In the genomic region with DNA sequence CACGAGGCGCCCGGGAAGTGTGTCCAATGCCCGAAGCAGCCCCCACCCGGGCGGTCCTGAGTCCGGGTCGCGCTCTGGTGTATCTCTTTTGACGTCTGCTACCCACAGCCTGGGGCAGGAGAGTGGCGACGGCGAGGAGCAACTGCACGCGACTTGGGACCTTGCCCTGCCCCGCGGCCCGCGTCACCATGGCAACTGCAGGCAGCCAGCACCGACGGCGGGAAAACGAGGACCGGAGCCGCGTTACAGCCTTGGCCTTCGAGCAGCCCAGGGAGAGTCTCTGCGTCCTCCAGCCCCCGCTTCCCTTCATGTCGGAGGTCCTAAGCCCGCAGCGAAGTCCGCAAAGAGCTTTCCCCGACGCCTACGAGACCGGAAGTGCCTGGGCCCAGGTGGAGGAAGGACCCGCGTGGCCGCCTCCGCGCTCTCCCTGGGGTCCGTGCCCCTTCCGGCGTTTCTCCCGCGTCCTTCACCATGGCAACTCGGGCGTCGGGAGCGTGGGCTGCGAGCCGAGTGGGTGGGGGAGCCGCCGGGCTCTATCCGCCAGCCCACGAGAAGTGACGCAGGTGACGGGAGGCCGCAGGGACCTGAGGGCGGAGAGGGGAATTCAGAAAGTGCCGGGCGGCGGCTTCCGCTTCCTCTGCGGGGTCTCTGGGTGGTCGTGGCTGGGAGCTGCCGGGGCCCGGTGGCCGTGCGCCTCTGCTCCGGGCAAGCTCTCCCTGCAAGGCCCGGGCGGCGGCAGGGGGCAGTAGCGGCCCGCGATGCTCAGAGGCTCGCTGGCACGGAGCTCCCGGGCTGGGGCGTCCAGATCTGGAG, we compare ENCODE assay signal across 8 cellular contexts.
DNase-seq lines count a peak whose midpoint lies in the region; ATAC-seq and TF ChIP-seq lines count a peak whose summit lies in the region.

No MANE protein-coding gene starts in this region.

- H3K27me3 ChIP-seq in mononuclear cell (ENCODE audit: insufficient read depth, low read length): peaks cover 29% of the 10 kb centered on the region

- H3K4me3 ChIP-seq in GM08714 (ENCODE audit: low read length): peak overlapping the region; percentile 46; the same call in 1 of the 2 replicates
- H3K4me3 ChIP-seq in epithelial cell of esophagus (ENCODE audit: low read length): peak overlapping the region; percentile 49
- H3K4me3 ChIP-seq in mononuclear cell (ENCODE audit: low read length): peak overlapping the region; percentile 41

- peak; percentile 64 to 72 for DNase-seq in NCI-H524 (lab: John Stamatoyannopoulos, UW)
- peak; percentile 36 for DNase-seq in activated CD8-positive, alpha-beta memory T cell treated with anti-CD3 and anti-CD28 coated beads, Interleukin-2, amount 50 U/mL, for 24 hours (ENCODE audit: extremely low read depth)
- peak; percentile 65 for DNase-seq in epithelial cell of esophagus (ENCODE audit: low read depth)
- DNase-seq in stimulated activated CD8-positive, alpha-beta memory T cell treated with anti-CD3 and anti-CD28 coated beads, Interleukin-2, amount 100 ng/mL, for 1 hour (ENCODE audit: low read depth in 2 of 2): peak; percentile 16 to 19

- ATAC-seq in HG02884 (IDR thresholded peaks at IDR 0.05; ENCODE audit: unreplicated experiment) (peak; percentile 58), HG03108 (IDR thresholded peaks at IDR 0.05; ENCODE audit: unreplicated experiment) (no peak)

- H3K9me3 ChIP-seq in mononuclear cell (ENCODE audit: low read depth, low read length): no peaks in the 10 kb centered on the region

- TF ChIP-seq CTCF in epithelial cell of esophagus (IDR thresholded peaks at IDR 0.05; ENCODE audit: insufficient read depth, low read depth, low read length, missing control alignments): peak; percentile 50

- peaks cover 32% of the 10 kb centered on the region for H3K4me1 ChIP-seq in mononuclear cell (ENCODE audit: insufficient read depth, low read length)

Comparison
In these comparisons a context has a peak if more than half of its experiments do, and no peak if none do; other contexts are left out.
1. DNase-seq: peak in every context shown above with its lines; median percentile 68 in NCI-H524; 65 in epithelial cell of esophagus; 36 in activated CD8-positive, alpha-beta memory T cell treated with anti-CD3 and anti-CD28 coated beads, Interleukin-2, amount 50 U/mL, for 24 hours; 18 in stimulated activated CD8-positive, alpha-beta memory T cell treated with anti-CD3 and anti-CD28 coated beads, Interleukin-2, amount 100 ng/mL, for 1 hour.